11 cellular contexts compared by ENCODE assay signal in the genomic region with DNA sequence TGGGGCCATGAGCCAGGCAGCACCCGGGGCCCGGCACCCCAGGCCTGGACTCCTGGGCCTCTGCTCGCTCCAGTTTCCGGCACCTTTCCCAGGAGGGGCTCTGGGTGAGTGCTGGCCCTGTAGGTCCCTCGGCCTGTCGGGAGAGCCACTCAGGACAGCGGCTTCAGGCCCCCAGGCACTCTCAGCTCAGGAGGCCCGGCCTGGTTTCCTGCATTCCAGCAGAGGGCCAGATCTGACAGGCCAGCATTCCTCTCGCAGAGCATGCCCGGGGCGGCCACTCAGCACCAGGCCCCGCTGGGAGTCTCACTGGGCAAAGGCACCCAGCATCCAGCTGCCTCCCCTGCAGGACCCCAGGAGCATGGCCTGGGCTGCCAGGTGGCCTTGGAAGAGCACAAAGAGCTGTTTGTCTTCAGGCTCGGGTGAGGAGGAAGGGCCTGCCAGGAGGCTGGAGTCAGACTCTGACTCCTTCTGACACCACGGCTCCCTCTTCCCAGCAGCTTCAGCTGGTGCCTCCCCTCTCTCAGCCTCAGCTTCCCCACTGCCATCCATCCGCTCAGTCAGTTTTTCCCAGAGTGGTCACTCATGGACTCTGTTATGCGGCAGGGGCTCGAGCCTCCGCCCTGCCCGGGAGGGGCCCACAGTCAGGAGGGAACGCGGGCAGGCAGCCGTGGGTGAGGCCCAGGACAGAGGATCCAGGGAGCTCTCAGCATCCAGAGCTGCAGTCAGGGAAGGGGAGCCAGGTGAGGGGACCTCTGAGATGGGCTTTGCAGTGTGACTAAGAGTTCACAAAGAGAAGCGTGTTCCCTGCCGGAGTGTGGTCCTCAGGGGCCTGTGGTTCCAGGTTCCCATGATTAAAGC. TPM values are rescaled to one million over a fixed set of nuclear protein-coding genes. Genes with fewer than 3 reads are reported as not detected.
DNase-seq lines count a peak whose midpoint lies in the region; ATAC-seq and TF ChIP-seq lines count a peak whose summit lies in the region.
"Had no signal": no experiment of that assay in that cellular context is flagged by ENCODE, and none has a peak within 500 bp of the region (broad histone marks: within the 10 kb centered on the region; RNA-seq: fewer than 3 reads in every experiment).

No MANE protein-coding gene starts in this region.

- H3K4me2 ChIP-seq in PC-9, result no peak overlapping the region

- H3K9me3 ChIP-seq in PC-9 (ENCODE audit: insufficient read depth, low read depth), result no peaks in the 10 kb centered on the region

- ATAC-seq in sciatic nerve (peak; percentile 80), GM21381 (IDR thresholded peaks at IDR 0.05; ENCODE audit: unreplicated experiment) (no peak)
- ATAC-seq: naive thymus-derived CD4-positive, alpha-beta T cell had no signal

- H3K4me3 ChIP-seq in PC-9, result no peak overlapping the region

- H3K36me3 ChIP-seq in PC-9 (ENCODE audit: low read depth), result no peaks in the 10 kb centered on the region

- POLR2A ChIA-PET in PC-9 (lab: Charles Lee; ENCODE audit: unreplicated experiment), result interaction anchor here (0.6 to 1.0 kb wide), 5 partner anchors 47 to 132 kb away, joined by 3 to 4 read pairs (median 4); no protein-coding TSS in a partner anchor

- BruUV-seq in PC-9 (replicated peaks; lab: Mats Ljungman, UMichigan), result TSS peak; percentile 38

- no peaks in the 10 kb centered on the region for H3K9me2 ChIP-seq in PC-9 (ENCODE audit: insufficient read depth)

- no peaks in the 10 kb centered on the region for H3F3A ChIP-seq in PC-9 (ENCODE audit: insufficient read depth, low read depth)

- H4K20me1 ChIP-seq in PC-9 (ENCODE audit: insufficient read depth), result no peaks in the 10 kb centered on the region

- CTCF ChIA-PET in PC-9 (lab: Charles Lee), result interaction anchor here (1.1 kb wide), 1 partner anchor 50 kb away, joined by 5 read pairs; no protein-coding TSS in a partner anchor

- intact Hi-C loops in PC-9 (cut with micrococcal nuclease; ENCODE audit: unreplicated experiment), result loop anchor here (1.0 to 2.0 kb wide), 2 partner anchors 19 to 132 kb away; no protein-coding TSS in a partner anchor
- intact Hi-C loops in sciatic nerve (cut with DNase I), result no loop called here

- no peaks in the 10 kb centered on the region for H3K4me1 ChIP-seq in PC-9 (replicated peaks; ENCODE audit: insufficient read depth)

- no peak overlapping the region for H3K27ac ChIP-seq in PC-9

- no peak overlapping the region for H2AFZ ChIP-seq in PC-9

- H3K79me2 ChIP-seq in PC-9 (ENCODE audit: low read depth), result no peaks in the 10 kb centered on the region

- no peaks in the 10 kb centered on the region for H3K27me3 ChIP-seq in PC-9 (ENCODE audit: insufficient read depth, low read depth)

- no peak for TF ChIP-seq CTCF in PC-9 (conservative IDR thresholded peaks at IDR 0.05)

- DNase-seq in PC-9, result peak in 1 of 2 experiments; percentile 91
- peak in 35 of 58 donors; percentile 10 to 77 (median 48) for DNase-seq in anterior cingulate cortex (lab: John Stamatoyannopoulos, UW)
- DNase-seq in islet precursor cell, result peak; percentile 100
- peak; percentile 59 for DNase-seq in sciatic nerve (ENCODE audit: low spot score)
- DNase-seq in glomerular visceral epithelial cell (ENCODE audit: extremely low spot score), result no peak
- DNase-seq in NCI-H2029 treated with DMSO at 0.1 percent for 48 hours (lab: John Stamatoyannopoulos, UW), result no peak
- no peak for DNase-seq in cortex of kidney (lab: John Stamatoyannopoulos, UW)
- DNase-seq: stimulated activated naive CD4-positive, alpha-beta T cell treated with Interleukin-2 at 50 U/mL for 16 hours; T-helper 9 cell had no signal

RNA-seq across cellular contexts. Expression of a gene that starts 51.7 kb away (rescaled TPM):
- total RNA-seq in PC-9 (2021) (42.2 and 42.4 TPM in 2 replicates), sciatic nerve (11.4 TPM)

Comparison
In these comparisons a context has a peak if more than half of its experiments do, and no peak if none do; other contexts are left out.
1. DNase-seq: peak in anterior cingulate cortex (35 of 58), islet precursor cell (single experiment) and sciatic nerve (single experiment); none in glomerular visceral epithelial cell (single experiment), NCI-H2029 treated with DMSO at 0.1 percent for 48 hours (single experiment) and cortex of kidney (single experiment).